ENCODE assay signal across 8 cellular contexts in genomic region chr17:81923302-81924260, GRCh38. TPM values are rescaled to one million over a fixed set of nuclear protein-coding genes. Genes with fewer than 3 reads are reported as not detected.
DNase-seq lines count a peak whose midpoint lies in the region; ATAC-seq and FAIRE-seq lines count a peak whose summit lies in the region.

No MANE protein-coding gene starts in this region.

- no peaks in the 10 kb centered on the region for H3K4me1 ChIP-seq in endocrine pancreas (ENCODE audit: control insufficient read depth, insufficient read depth, low read length)

- peaks cover 6% of the 10 kb centered on the region for H3K36me3 ChIP-seq in endocrine pancreas (ENCODE audit: control insufficient read depth, insufficient read depth, low read length)

- H3K9ac ChIP-seq in endocrine pancreas (ENCODE audit: control insufficient read depth, insufficient read depth, low read length), result peak overlapping the region; percentile 38

- H3K9me3 ChIP-seq in endocrine pancreas (ENCODE audit: control insufficient read depth, low read length), result no peaks in the 10 kb centered on the region

- no peaks in the 10 kb centered on the region for H3K27me3 ChIP-seq in endocrine pancreas (ENCODE audit: control insufficient read depth, insufficient read depth, low read length)

- no peak overlapping the region for H3K4me3 ChIP-seq in endocrine pancreas (ENCODE audit: control insufficient read depth, insufficient read depth, low read length)

- peak; percentile 61 for FAIRE-seq in G401.6 (lab: Jason Lieb, UNC)

- peak; percentile 46 for DNase-seq in OCI-M2 (lab: John Stamatoyannopoulos, UW; ENCODE audit: unreplicated experiment)
- peak; percentile 76 for DNase-seq in medulla oblongata (ENCODE audit: extremely low spot score)
- DNase-seq in ureter (ENCODE audit: low spot score), result peak; percentile 77
- DNase-seq in DMS53 treated with DMSO at 0.1 percent for 48 hours (lab: John Stamatoyannopoulos, UW; ENCODE audit: unreplicated experiment), result no peak

- ATAC-seq in GM21381 (IDR thresholded peaks at IDR 0.05; ENCODE audit: unreplicated experiment) (no peak), GM21717 (IDR thresholded peaks at IDR 0.05; ENCODE audit: unreplicated experiment) (no peak)

RNA-seq across cellular contexts. Expression of gene MAFG, which starts 4.0 kb away (rescaled TPM):
- 14.1 TPM for total RNA-seq in ureter

RNA-seq across cellular contexts. Expression of gene SIRT7, which starts 5.6 kb away (rescaled TPM):
- total RNA-seq in ureter, result 30.4 TPM

RNA-seq across cellular contexts. Expression of gene PCYT2, which starts 12.4 kb away (rescaled TPM):
- 58.9 TPM for total RNA-seq in ureter

RNA-seq across cellular contexts. Expression of gene PYCR1, which starts 13.5 kb away (rescaled TPM):
- total RNA-seq in ureter, result 63.9 TPM

RNA-seq across cellular contexts. Expression of gene NPB, which starts 21.5 kb away (rescaled TPM):
- total RNA-seq in ureter, result 0.29 TPM
